ENCODE assay signal across 17 cellular contexts in the genomic region with DNA sequence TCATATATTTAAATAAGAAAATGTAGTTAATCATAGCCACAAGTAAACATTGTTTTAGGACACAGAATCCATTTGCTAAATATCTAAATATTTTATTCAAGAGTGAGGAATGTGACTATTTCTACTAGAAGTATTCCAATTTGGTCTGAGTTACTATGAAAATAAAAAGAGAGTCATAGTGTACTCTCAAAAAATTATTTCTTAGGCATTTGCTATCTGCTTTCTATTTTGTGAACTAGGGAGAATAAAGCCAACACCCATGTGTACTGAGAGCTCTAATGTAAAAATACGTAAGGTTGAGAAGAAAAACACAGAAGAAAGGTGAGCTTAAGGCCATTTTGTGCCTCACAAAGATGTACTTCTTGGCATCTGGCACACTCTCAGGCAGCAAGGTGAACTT. TPM values are rescaled to one million over a fixed set of nuclear protein-coding genes. Genes with fewer than 3 reads are reported as not detected.
DNase-seq lines count a peak whose midpoint lies in the region; ATAC-seq and TF ChIP-seq lines count a peak whose summit lies in the region.
"Had no signal": no experiment of that assay in that cellular context is flagged by ENCODE, and none has a peak within 500 bp of the region (broad histone marks: within the 10 kb centered on the region; RNA-seq: fewer than 3 reads in every experiment).

No MANE protein-coding gene starts in this region.

- H3K4me3 ChIP-seq in right cardiac atrium (ENCODE audit: low read length) (no peak overlapping the region), heart left ventricle (no peak overlapping the region), coronary artery (no peak overlapping the region), thoracic aorta (no peak overlapping the region), sigmoid colon (no peak overlapping the region)
- H3K4me3 ChIP-seq: A549, GM23338 had no signal

- H3K36me3 ChIP-seq in heart left ventricle: no peaks in the 10 kb centered on the region
- no peaks in the 10 kb centered on the region for H3K36me3 ChIP-seq in thoracic aorta
- H3K36me3 ChIP-seq in sigmoid colon: no peaks in the 10 kb centered on the region

- TF ChIP-seq CTCF in heart left ventricle (IDR thresholded peaks at IDR 0.05): no peak
- TF ChIP-seq CTCF in coronary artery (IDR thresholded peaks at IDR 0.05): no peak
- no peak for TF ChIP-seq CTCF in thoracic aorta (IDR thresholded peaks at IDR 0.05)
- no peak for TF ChIP-seq CTCF in sigmoid colon (IDR thresholded peaks at IDR 0.05)

- H3K4me1 ChIP-seq in right cardiac atrium (ENCODE audit: control insufficient read depth, insufficient read depth, low read length) (no peaks in the 10 kb centered on the region), heart left ventricle (peaks cover 0 to 35% (median 2%) of the 10 kb centered on the region in 12 donors), thoracic aorta (ENCODE audit: control insufficient read depth in 1 of 2, low read depth in 2 of 2) (peaks cover 7 to 39% of the 10 kb centered on the region in 2 donors), sigmoid colon (no peaks in the 10 kb centered on the region)

- H3K27ac ChIP-seq in right cardiac atrium (ENCODE audit: low read length) (peak overlapping the region; percentile 56), heart left ventricle (peak overlapping the region in 3 of 12 donors; percentile 9 to 15 (median 14)), coronary artery (peak overlapping the region; percentile 62 to 79), thoracic aorta (peak overlapping the region; percentile 53 to 68), sigmoid colon (no peak overlapping the region)
- H3K27ac ChIP-seq: A549, HL-60 had no signal

- DNase-seq in right cardiac atrium (no peak), heart left ventricle (no peak), coronary artery (ENCODE audit: low spot score) (no peak), thoracic aorta (ENCODE audit: low spot score) (no peak), HuH-7 (ENCODE audit: low spot score) (no peak), activated T-cell treated with anti-CD3 and anti-CD28 coated beads for 4 hours (no peak), sigmoid colon (no peak)
- DNase-seq: CD8-positive, alpha-beta T cell; COR-L47; DMS153; DMS79 treated with DMSO at 0.1 percent for 48 hours; EL; H7 had no signal

- H3K27me3 ChIP-seq in right cardiac atrium (ENCODE audit: control insufficient read depth, insufficient read depth) (no peaks in the 10 kb centered on the region), heart left ventricle (no peaks in the 10 kb centered on the region), thoracic aorta (replicated peaks; ENCODE audit: insufficient read depth) (no peaks in the 10 kb centered on the region), sigmoid colon (no peaks in the 10 kb centered on the region)

- H3K9me3 ChIP-seq in right cardiac atrium (ENCODE audit: control insufficient read depth, low read length): no peaks in the 10 kb centered on the region
- H3K9me3 ChIP-seq in heart left ventricle: peaks cover 0 to 4% (median 0%) of the 10 kb centered on the region in 12 donors
- H3K9me3 ChIP-seq in thoracic aorta: no peaks in the 10 kb centered on the region
- H3K9me3 ChIP-seq in sigmoid colon: no peaks in the 10 kb centered on the region

- TF ChIP-seq POLR2A in heart left ventricle (IDR thresholded peaks at IDR 0.05) (no peak), sigmoid colon (IDR thresholded peaks at IDR 0.05) (no peak)

- peak in 1 of 2 donors; percentile 65 for ATAC-seq in right cardiac atrium
- no peak for ATAC-seq in heart left ventricle
- ATAC-seq in thoracic aorta (ENCODE audit: insufficient number of reproducible peaks, low FRiP score, low read depth): no peak
- ATAC-seq: A549; CD8-positive, alpha-beta T cell; GM23338 had no signal

- WGBS in right cardiac atrium: 63% methylated on average over 1 of the region's 1 CpG
- 80 to 93% (median 86%) methylated on average over 1 of the region's 1 CpG for WGBS in heart left ventricle, 4 donors
- 86 to 89% methylated on average over 1 of the region's 1 CpG for WGBS in sigmoid colon, 2 donors

- no peak for TF ChIP-seq EP300 in sigmoid colon (IDR thresholded peaks at IDR 0.05)

- intact Hi-C loops in right cardiac atrium (cut with DNase I): no loop called here
- intact Hi-C loops in heart left ventricle (cut with DNase I): no loop called here
- intact Hi-C loops in sigmoid colon (cut with DNase I): no loop called here

RNA-seq across cellular contexts. Expression of gene PRTFDC1, which starts 38.3 kb away (rescaled TPM):
- total RNA-seq in right cardiac atrium: 10 to 100 TPM in 3 of 4 donors, 1 to 10 TPM in 1; 8.6 to 11.2 (median 10.6) TPM
- polyA plus RNA-seq in right cardiac atrium: 7.6 TPM
- total RNA-seq in heart left ventricle: 10 to 100 TPM in 1 of 9 donors, 1 to 10 TPM in 8; 1.9 to 13.1 (median 4.6) TPM
- 1 to 10 TPM; 3.3 to 5.2 TPM for polyA plus RNA-seq in heart left ventricle
- total RNA-seq in thoracic aorta: 1 to 10 TPM; 6.2 to 7.3 TPM
- total RNA-seq in sigmoid colon: 10 to 100 TPM in 3 of 4 donors, 1 to 10 TPM in 1; 7.7 to 17.2 (median 12.3) TPM
- polyA plus RNA-seq in sigmoid colon: 1 to 10 TPM; 6.0 to 9.6 (median 6.6) TPM
- polyA plus RNA-seq: CD14-positive monocyte had no signal

Comparison
In these comparisons a context has a peak if more than half of its experiments do, and no peak if none do; other contexts are left out.
1. H3K27ac ChIP-seq: peak in right cardiac atrium (single experiment), coronary artery (2 of 2) and thoracic aorta (2 of 2); none in sigmoid colon (0 of 4).